20 cellular contexts compared by ENCODE assay signal in the genomic region with DNA sequence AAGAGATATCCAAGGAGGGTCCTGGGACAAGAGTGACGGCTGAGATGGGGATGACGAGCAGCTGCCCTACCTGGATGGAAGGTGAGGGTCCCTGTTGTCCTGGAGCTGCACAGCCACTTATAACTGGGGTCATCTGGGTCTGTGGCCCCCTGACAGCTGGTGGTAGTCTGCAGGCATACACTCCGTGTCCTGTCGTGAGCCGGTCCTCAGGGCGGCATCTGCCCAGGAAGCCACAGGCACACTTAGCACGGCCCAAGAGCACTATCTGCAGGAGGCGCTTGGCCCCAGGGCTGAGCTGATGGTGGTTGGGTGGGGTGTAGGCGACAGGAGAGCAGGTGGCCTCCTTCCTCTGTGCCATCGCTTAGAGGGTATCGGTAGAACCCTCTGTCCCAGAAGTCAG.
DNase-seq lines count a peak whose midpoint lies in the region; ATAC-seq and TF ChIP-seq lines count a peak whose summit lies in the region.
"Had no signal": no experiment of that assay in that cellular context is flagged by ENCODE, and none has a peak within 500 bp of the region (broad histone marks: within the 10 kb centered on the region; RNA-seq: fewer than 3 reads in every experiment).

No MANE protein-coding gene starts in this region.

- no peaks in the 10 kb centered on the region for H4K20me1 ChIP-seq in BLaER1 treated with 17β-estradiol and CSF1 and Interleukin-3, amounts not matched to agents 10 nM and 100 nM
- no peaks in the 10 kb centered on the region for H4K20me1 ChIP-seq in OCI-LY7 (ENCODE audit: insufficient read depth, low read length)

- no peak for TF ChIP-seq CTCF in OCI-LY7 (conservative IDR thresholded peaks at IDR 0.05; ENCODE audit: low read length)

- POLR2A ChIA-PET in OCI-LY7 (lab: Charles Lee), result no interaction called here

- H3K27me3 ChIP-seq in BLaER1 treated with 17β-estradiol and CSF1 and Interleukin-3, amounts not matched to agents 10 nM and 100 nM, result 0 out of 22 replicates have a peak, but pooled peaks cover 0 to 4% (median 0%) of the 10 kb centered on the region in 11 experiments
- H3K27me3 ChIP-seq in stomach smooth muscle (ENCODE audit: control insufficient read depth in 1 of 2, insufficient read depth in 2 of 2, low read length in 2 of 2), result no peaks in the 10 kb centered on the region
- H3K27me3 ChIP-seq in SJCRH30, result peaks cover 45% of the 10 kb centered on the region; the same call in 1 of the 2 replicates
- H3K27me3 ChIP-seq: adrenal gland, brain microvascular endothelial cell, neural progenitor cell had no signal

- intact Hi-C loops in OCI-LY7 (cut with micrococcal nuclease; ENCODE audit: unreplicated experiment), result no loop called here

- no peak overlapping the region for H3K27ac ChIP-seq in BLaER1 treated with 17β-estradiol and CSF1 and Interleukin-3, amounts not matched to agents 10 nM and 100 nM
- no peak overlapping the region for H3K27ac ChIP-seq in OCI-LY7 (ENCODE audit: low read depth, low read length, poor library complexity, severe bottlenecking)
- H3K27ac ChIP-seq in stomach smooth muscle (ENCODE audit: low read length), result peak overlapping the region; percentile 86
- no peak overlapping the region for H3K27ac ChIP-seq in SJCRH30
- H3K27ac ChIP-seq: brain microvascular endothelial cell, epithelial cell of prostate, neural progenitor cell had no signal

- H3K79me2 ChIP-seq in OCI-LY7 (ENCODE audit: insufficient read depth, low read depth, low read length), result no peaks in the 10 kb centered on the region

- H3K4me1 ChIP-seq in BLaER1 treated with 17β-estradiol and CSF1 and Interleukin-3, amounts not matched to agents 10 nM and 100 nM, result peaks cover 61 to 100% (median 97%) of the 10 kb centered on the region in 10 experiments
- H3K4me1 ChIP-seq in OCI-LY7 (ENCODE audit: insufficient read depth, low read length, poor library complexity, severe bottlenecking) (peaks cover 70% of the 10 kb centered on the region), stomach smooth muscle (ENCODE audit: control insufficient read depth, insufficient read depth, low read length) (peaks cover 48% of the 10 kb centered on the region), SJCRH30 (no peaks in the 10 kb centered on the region)

- no peaks in the 10 kb centered on the region for H3K36me3 ChIP-seq in BLaER1 treated with 17β-estradiol and CSF1 and Interleukin-3, amounts not matched to agents 10 nM and 100 nM
- H3K36me3 ChIP-seq in OCI-LY7 (ENCODE audit: insufficient read depth, low read length) (no peaks in the 10 kb centered on the region), stomach smooth muscle (ENCODE audit: control insufficient read depth in 2 of 2, insufficient read depth in 2 of 2, low read length in 2 of 2) (no peaks in the 10 kb centered on the region), SJCRH30 (no peaks in the 10 kb centered on the region)
- H3K36me3 ChIP-seq: adrenal gland, brain microvascular endothelial cell, neural progenitor cell had no signal

- H3K9me3 ChIP-seq in BLaER1 treated with 17β-estradiol and CSF1 and Interleukin-3, amounts not matched to agents 10 nM and 100 nM (replicated peaks in 1 of 11), result no peaks in the 10 kb centered on the region
- H3K9me3 ChIP-seq in OCI-LY7 (ENCODE audit: low read length), result no peaks in the 10 kb centered on the region; the same call in 1 of the 2 replicates
- H3K9me3 ChIP-seq in stomach smooth muscle (ENCODE audit: control insufficient read depth in 2 of 2, low read length in 2 of 2), result no peaks in the 10 kb centered on the region
- H3K9me3 ChIP-seq in SJCRH30 (replicated peaks), result no peaks in the 10 kb centered on the region
- H3K9me3 ChIP-seq: adrenal gland had no signal

- no peak for ATAC-seq in left lobe of liver
- no peak for ATAC-seq in HG03571 (IDR thresholded peaks at IDR 0.05; ENCODE audit: unreplicated experiment)
- ATAC-seq: activated T-cell treated with anti-CD3 and anti-CD28 coated beads, Interleukin-2, amount 50 U/mL, for 4 hours had no signal

- DNase-seq in OCI-LY7 (ENCODE audit: low spot score) (peak; percentile 30), left lobe of liver (ENCODE audit: low spot score) (peak; percentile 34), SJCRH30 (no peak)
- DNase-seq in stimulated activated CD4-positive, alpha-beta T cell treated with anti-CD3 and anti-CD28 coated beads, Interleukin-2, amount 100 ng/mL, for 24 hours, result no peak
- DNase-seq: activated CD4-positive, alpha-beta T cell treated with anti-CD3 and anti-CD28 coated beads, Interleukin-2, amount 10 ng/mL, durations not matched to agents 24 days and 14 days; activated naive CD4-positive, alpha-beta T cell; activated T-cell treated with anti-CD3 and anti-CD28 coated beads, Interleukin-2, amount 50 U/mL, for 4 hours; adrenal gland; brain microvascular endothelial cell; DMS53; effector CD4-positive, alpha-beta T cell; H7; NCI-H2029; stimulated activated CD8-positive, alpha-beta memory T cell treated with anti-CD3 and anti-CD28 coated beads, Interleukin-4, amount 100 ng/mL, for 48 hours; T1000 had no signal

- H2AFZ ChIP-seq in OCI-LY7 (ENCODE audit: low read length), result peak overlapping the region; percentile 74; the same call in 1 of the 2 replicates
- H2AFZ ChIP-seq: neural progenitor cell had no signal

- no peak overlapping the region for H3K4me3 ChIP-seq in BLaER1 treated with 17β-estradiol and CSF1 and Interleukin-3, amounts not matched to agents 10 nM and 100 nM
- H3K4me3 ChIP-seq in OCI-LY7 (ENCODE audit: low read depth, low read length, poor library complexity, severe bottlenecking) (no peak overlapping the region), stomach smooth muscle (ENCODE audit: low read length in 2 of 2) (no peak overlapping the region), SJCRH30 (no peak overlapping the region)
- H3K4me3 ChIP-seq: adrenal gland, neural progenitor cell had no signal

- CTCF ChIA-PET in OCI-LY7 (lab: Charles Lee; ENCODE audit: unreplicated experiment), result interaction anchor here (0.8 kb wide), 1 partner anchor 55 kb away, joined by 3 read pairs; no protein-coding TSS in a partner anchor

- no TSS peak for BruUV-seq in OCI-LY7 (replicated peaks; lab: Mats Ljungman, UMichigan)

- no peak overlapping the region for H3K9ac ChIP-seq in BLaER1 treated with 17β-estradiol and CSF1 and Interleukin-3, amounts not matched to agents 10 nM and 100 nM
- H3K9ac ChIP-seq in stomach smooth muscle (ENCODE audit: low read length in 2 of 2), result no peak overlapping the region
- H3K9ac ChIP-seq: neural progenitor cell had no signal

- H3K4me2 ChIP-seq in BLaER1 treated with 17β-estradiol and CSF1 and Interleukin-3, amounts not matched to agents 10 nM and 100 nM, result peak overlapping the region in 9 of 11 experiments; percentile 1 to 86 (median 42); a peak in 15 of 22 replicates
- H3K4me2 ChIP-seq in OCI-LY7 (ENCODE audit: low read length), result no peak overlapping the region
- H3K4me2 ChIP-seq: neural progenitor cell had no signal

- H3K9me2 ChIP-seq in OCI-LY7 (ENCODE audit: insufficient read depth, low read length), result no peaks in the 10 kb centered on the region

Comparison
In these comparisons a context has a peak if more than half of its experiments do, and no peak if none do; other contexts are left out.
1. DNase-seq: peak in OCI-LY7 (single experiment) and left lobe of liver (single experiment); none in SJCRH30 (0 of 2) and stimulated activated CD4-positive, alpha-beta T cell treated with anti-CD3 and anti-CD28 coated beads, Interleukin-2, amount 100 ng/mL, for 24 hours (0 of 2).